Comparison of ENCODE assay signal across 8 cellular contexts in the genomic region with DNA sequence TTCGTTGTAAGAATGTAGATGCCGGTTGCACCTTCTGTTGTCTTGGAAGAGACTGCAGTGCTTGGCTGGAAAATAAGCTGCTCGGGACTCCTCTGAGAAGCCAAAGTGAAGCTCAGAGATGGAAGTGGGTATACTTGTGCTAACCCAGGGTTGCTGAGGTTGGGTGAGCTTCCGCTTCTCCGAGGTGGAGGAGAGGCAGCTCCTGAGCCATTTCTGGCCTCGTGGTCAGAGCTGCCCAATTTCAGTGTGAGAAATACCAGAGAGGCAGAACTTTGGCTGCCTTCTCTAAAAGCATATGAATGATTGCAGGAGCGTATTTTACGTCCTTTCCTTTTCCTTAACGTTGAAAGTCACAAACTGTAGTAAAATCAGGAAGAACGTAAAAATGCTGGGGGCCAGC.
DNase-seq lines count a peak whose midpoint lies in the region; ATAC-seq, FAIRE-seq and TF ChIP-seq lines count a peak whose summit lies in the region.
"Not testable (repeated sequence)": the region's sequence is repeated elsewhere in the genome, so short reads cannot be mapped to it uniquely, and the experiment has no call there.

No MANE protein-coding gene starts in this region.

- peak overlapping the region; percentile 96 for H3K27ac ChIP-seq in GM23248
- H3K27ac ChIP-seq in GM12878 (ENCODE audit: control insufficient read depth, insufficient read depth), result peak overlapping the region; percentile 42
- peak overlapping the region in 9 of 10 donors; percentile 52 to 90 (median 82) for H3K27ac ChIP-seq in heart right ventricle
- peak overlapping the region; percentile 67 to 77 (median 71) for H3K27ac ChIP-seq in transverse colon

- SMC1A ChIA-PET in GM12878 (lab: Charles Lee; ENCODE audit: uncharacterized antibody, unreplicated experiment), result not testable (repeated sequence)

- TF ChIP-seq POLR2A in GM12878 (IDR thresholded peaks at IDR 0.05; ENCODE audit: low read depth, low read length); transverse colon (IDR thresholded peaks at IDR 0.05): not testable (repeated sequence)

- peak overlapping the region; percentile 58 for H3K4me2 ChIP-seq in GM23248 (ENCODE audit: unreplicated experiment)
- 0 out of 2 replicates have a peak overlapping the region, but pooled peaks have one; percentile 42 for H3K4me2 ChIP-seq in GM12878 (ENCODE audit: control insufficient read depth, insufficient read depth)

- peak overlapping the region; percentile 99 for H3K4me3 ChIP-seq in GM23248
- peak overlapping the region; percentile 57; the same call in 1 of the 2 replicates for H3K4me3 ChIP-seq in GM12878
- peak overlapping the region in 9 of 10 donors; percentile 26 to 60 (median 55) for H3K4me3 ChIP-seq in heart right ventricle
- peak overlapping the region; percentile 57 for H3K4me3 ChIP-seq in neuron (ENCODE audit: low read length)
- H3K4me3 ChIP-seq in transverse colon, result peak overlapping the region in 1 of 4 donors; percentile 28

- peak; percentile 19 for ATAC-seq in GM18517 (IDR thresholded peaks at IDR 0.05; ENCODE audit: unreplicated experiment)
- peak; percentile 42 for ATAC-seq in HG03354 (IDR thresholded peaks at IDR 0.05; ENCODE audit: poor library complexity, severe bottlenecking, unreplicated experiment)
- peak; percentile 47 for ATAC-seq in T-helper 17 cell
- peak; percentile 74 for ATAC-seq in GM12878
- ATAC-seq in heart right ventricle, result peak; percentile 14 to 62 (median 43)

- H3K4me1 Mint-ChIP-seq in T-helper 17 cell, result not testable (repeated sequence)

- not testable (repeated sequence) for H3K27me3 ChIP-seq in GM23248 (replicated peaks; ENCODE audit: insufficient read depth); GM12878 (replicated peaks in 1 of 2; ENCODE audit: control insufficient read depth in 2 of 2, insufficient read depth in 2 of 2, low read length in 1 of 2); heart right ventricle; neuron (ENCODE audit: insufficient read depth, low read length); transverse colon

- not testable (repeated sequence) for H2AFZ ChIP-seq in GM23248; GM12878 (ENCODE audit: control insufficient read depth, low read depth, low read length); neuron (ENCODE audit: low read depth, low read length)

- WGBS in GM23248 (ENCODE audit: low coverage in 1 of 2, low lambda C conversion rate in 2 of 2, missing lambda C conversion rate in 2 of 2), 2 experiments, result 0 to 1% methylated on average over 6 of the region's 10 CpGs
- WGBS in GM12878 (ENCODE audit: insufficient coverage, insufficient replicate concordance, low lambda C conversion rate, missing lambda C conversion rate), result 3% methylated on average over 5 of the region's 10 CpGs
- WGBS in heart right ventricle, 2 donors, result 2 to 16% methylated on average over 5 of the region's 10 CpGs
- WGBS in transverse colon (ENCODE audit: low coverage in 1 of 2), 2 donors, result 55% methylated on average over 5 of the region's 10 CpGs; no CpG with 5 or more reads in 1 of the 2 donors

- not testable (repeated sequence) for H3K36me3 Mint-ChIP-seq in T-helper 17 cell (ENCODE audit: low read depth)

- not testable (repeated sequence) for TF ChIP-seq RAD21 in GM12878 (IDR thresholded peaks at IDR 0.05; ENCODE audit: insufficient read depth, low read depth, low read length)

- H3K36me3 ChIP-seq in GM23248 (ENCODE audit: low read depth); GM12878 (ENCODE audit: control insufficient read depth in 2 of 2, insufficient read depth in 2 of 2, low read length in 1 of 2); heart right ventricle; neuron (ENCODE audit: insufficient read depth, low read length); transverse colon: not testable (repeated sequence)

- FAIRE-seq in GM12878 (lab: Jason Lieb, UNC), result not testable (repeated sequence)

- not testable (repeated sequence) for H4K20me1 ChIP-seq in GM23248 (ENCODE audit: insufficient read depth); GM12878 (ENCODE audit: control insufficient read depth, insufficient read depth)

- H3K4me1 ChIP-seq in GM23248 (ENCODE audit: insufficient read depth), result peaks cover 30% of the 10 kb centered on the region
- not testable (repeated sequence) for H3K4me1 ChIP-seq in GM12878 (ENCODE audit: control insufficient read depth, insufficient read depth, low read length); neuron (ENCODE audit: insufficient read depth, low read length); transverse colon
- peaks cover 0 to 24% (median 16%) of the 10 kb centered on the region in 9 donors for H3K4me1 ChIP-seq in heart right ventricle

- H3K9ac ChIP-seq in GM23248 (peak overlapping the region; percentile 96), GM12878 (ENCODE audit: control insufficient read depth, insufficient read depth, low read length) (peak overlapping the region; percentile 44; the same call in 1 of the 2 replicates)

- CTCF ChIA-PET in GM12878 (lab: Yijun Ruan, JAX), result not testable (repeated sequence)

- peaks cover 28% of the 10 kb centered on the region for H3K79me2 ChIP-seq in GM23248 (ENCODE audit: insufficient read depth)
- not testable (repeated sequence) for H3K79me2 ChIP-seq in GM12878 (ENCODE audit: control insufficient read depth, insufficient read depth, low read length)

- H3K9me3 ChIP-seq in GM23248 (ENCODE audit: low read depth); T-helper 17 cell (ENCODE audit: control insufficient read depth, low read length, poor library complexity, severe bottlenecking); GM12878 (replicated peaks; ENCODE audit: control insufficient read depth, insufficient read depth, low read length); heart right ventricle; neuron (ENCODE audit: low read length); transverse colon: not testable (repeated sequence)

- intact Hi-C loops in GM12878 (cut with micrococcal nuclease; ENCODE audit: unreplicated experiment); heart right ventricle (cut with DNase I); transverse colon (cut with DNase I; ENCODE audit: low total_unique reads): not testable (repeated sequence)

- H3K4me3 Mint-ChIP-seq in T-helper 17 cell, result not testable (repeated sequence)

- not testable (repeated sequence) for TF ChIP-seq CTCF in GM12878 (IDR thresholded peaks at IDR 0.05 in 2 of 3, conservative IDR thresholded peaks at IDR 0.05 in 1 of 3; ENCODE audit: control insufficient read depth in 2 of 3, extremely low read depth in 1 of 3, insufficient read depth in 1 of 3, low read depth in 3 of 3, low read length in 3 of 3); heart right ventricle (IDR thresholded peaks at IDR 0.05); transverse colon (IDR thresholded peaks at IDR 0.05)

- not testable (repeated sequence) for H3K27ac Mint-ChIP-seq in T-helper 17 cell

- H3K9me2 ChIP-seq in GM23248 (ENCODE audit: insufficient read depth), result not testable (repeated sequence)

- TF ChIP-seq EP300 in GM12878 (IDR thresholded peaks at IDR 0.05; ENCODE audit: borderline replicate concordance in 1 of 2, control insufficient read depth in 1 of 2, low read depth in 2 of 2, low read length in 2 of 2); transverse colon (IDR thresholded peaks at IDR 0.05; ENCODE audit: low read depth): not testable (repeated sequence)

- RAD21 ChIA-PET in GM12878 (lab: Charles Lee; ENCODE audit: unreplicated experiment), result not testable (repeated sequence)

- TSS peak; percentile 87 for BruUV-seq in GM12878 (replicated peaks; lab: Mats Ljungman, UMichigan)

- peaks cover 25% of the 10 kb centered on the region; the same call in 1 of the 2 replicates for H3F3A ChIP-seq in GM23248 (ENCODE audit: insufficient read depth)

- POLR2A ChIA-PET in GM12878 (lab: Charles Lee), result not testable (repeated sequence)

- not testable (repeated sequence) for DNase-seq in GM23248; T-helper 17 cell; GM12878 (ENCODE audit: low read depth, low spot score); heart right ventricle
- DNase-seq in transverse colon, result peak; percentile 42

- in situ Hi-C loops in GM23248 (cut with MboI); GM12878 (cut with MboI); transverse colon (cut with MboI; ENCODE audit: low pct_ligation_motif_present in 1 of 4, low pct_unique_long_range_greater_than_20kb in 1 of 4, low sequenced_read_pairs in 3 of 4): not testable (repeated sequence)

- not testable (repeated sequence) for H3K27me3 Mint-ChIP-seq in T-helper 17 cell

Comparison
In these comparisons a context has a peak if more than half of its experiments do, and no peak if none do; other contexts are left out.
1. ATAC-seq: peak in every context shown above with its lines; median percentile 74 in GM12878; 47 in T-helper 17 cell; 43 in heart right ventricle; 42 in HG03354; 19 in GM18517.
2. H3K27ac ChIP-seq: peak in every context shown above with its lines; median percentile 96 in GM23248; 82 in heart right ventricle; 71 in transverse colon; 42 in GM12878.